In the genomic region with DNA sequence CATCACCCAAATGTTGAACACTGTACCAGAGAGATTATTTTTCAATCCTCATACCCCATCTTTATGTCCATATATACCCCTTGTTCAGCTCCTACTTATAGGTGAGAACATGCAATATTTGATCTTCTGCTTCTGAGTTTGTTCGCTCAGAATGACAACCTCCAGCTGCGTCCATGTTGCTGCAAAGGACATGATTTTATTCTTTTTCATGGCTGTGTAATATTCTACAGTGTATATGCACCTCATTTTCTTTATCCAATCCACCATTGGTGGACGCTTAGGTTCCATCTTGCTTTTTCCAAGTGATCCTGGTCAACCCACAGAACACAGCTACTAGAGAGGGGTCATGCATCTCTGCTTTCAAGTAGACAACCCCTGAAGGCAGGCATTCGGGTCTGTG, we compare ENCODE assay signal across 7 cellular contexts.
"Had no signal": no experiment of that assay in that cellular context is flagged by ENCODE, and none has a peak within 500 bp of the region (broad histone marks: within the 10 kb centered on the region; RNA-seq: fewer than 3 reads in every experiment).

No MANE protein-coding gene starts in this region.

- H3K4me1 ChIP-seq: HAP-1 had no signal

- FAIRE-seq: HTR-8/SVneo had no signal

- ATAC-seq: HCT116 had no signal

- H3K27ac ChIP-seq: GM23248 had no signal

- H3K9me3 ChIP-seq: HAP-1 had no signal

- H3K4me3 ChIP-seq: GM23248, HAP-1 had no signal

- H2AFZ ChIP-seq: GM23248 had no signal

- H3K9ac ChIP-seq: GM23248 had no signal

- H3K36me3 ChIP-seq: HAP-1 had no signal

- DNase-seq: GM23248, GOT3, H7, KG1 had no signal
